13 cellular contexts compared by ENCODE assay signal in the genomic region with DNA sequence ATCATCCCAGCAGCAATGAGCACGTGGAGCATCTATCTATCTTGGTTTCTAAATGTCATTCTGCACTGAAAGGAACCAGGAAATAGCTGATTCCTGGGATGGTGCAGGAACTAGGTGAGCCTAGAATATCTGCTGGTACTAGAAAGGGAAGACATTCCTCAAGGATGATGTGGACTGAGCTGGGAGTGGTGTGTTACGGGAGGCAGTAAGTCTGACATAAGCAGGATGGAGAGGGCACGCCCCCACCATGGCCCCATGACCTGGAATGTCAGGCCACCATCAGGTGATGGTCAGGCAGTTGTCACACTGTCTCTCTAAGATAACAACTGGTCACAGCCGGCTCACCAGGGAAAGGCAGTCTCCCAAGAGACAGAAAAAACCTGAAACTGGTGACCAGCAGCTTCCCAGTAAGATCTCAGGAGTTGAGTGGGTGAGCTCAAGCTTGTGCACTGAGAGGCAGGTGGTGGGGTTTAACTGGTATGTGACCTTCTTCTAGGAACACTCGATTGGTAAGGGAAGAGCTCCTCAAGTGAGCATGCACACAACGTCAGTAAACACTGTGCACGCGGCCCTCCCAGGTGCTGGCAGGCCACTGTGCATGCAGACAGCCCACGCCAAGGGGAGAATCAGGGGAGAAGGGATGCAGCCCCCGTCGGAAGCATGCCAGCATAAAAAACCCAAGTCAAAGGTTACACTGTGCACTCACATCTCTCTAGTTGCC.
DNase-seq lines count a peak whose midpoint lies in the region; ATAC-seq and TF ChIP-seq lines count a peak whose summit lies in the region.
"Had no signal": no experiment of that assay in that cellular context is flagged by ENCODE, and none has a peak within 500 bp of the region (broad histone marks: within the 10 kb centered on the region; RNA-seq: fewer than 3 reads in every experiment).

No MANE protein-coding gene starts in this region.

- no peak for TF ChIP-seq RAD21 in Ishikawa (IDR thresholded peaks at IDR 0.05; ENCODE audit: low read depth)

- TF ChIP-seq CTCF in Caco-2 (IDR thresholded peaks at IDR 0.05; ENCODE audit: insufficient read depth in 1 of 2, low read depth in 1 of 2, low read length in 1 of 2, severe bottlenecking in 1 of 2, unreplicated experiment in 1 of 2) (no peak), endodermal cell (conservative IDR thresholded peaks at IDR 0.05) (no peak), mucosa of descending colon (IDR thresholded peaks at IDR 0.05) (no peak), right atrium auricular region (IDR thresholded peaks at IDR 0.05) (no peak)

- peaks cover 23% of the 10 kb centered on the region for H3K9me3 Mint-ChIP-seq in Caco-2 (ENCODE audit: unreplicated experiment)
- peaks cover 22% of the 10 kb centered on the region for H3K9me3 Mint-ChIP-seq in endodermal cell

- POLR2A ChIA-PET in Caco-2 (lab: Charles Lee): interaction anchor here (0.6 kb wide), 1 partner anchor 155 kb away, joined by 3 read pairs; no protein-coding TSS in a partner anchor

- no peak for TF ChIP-seq EP300 in Ishikawa (IDR thresholded peaks at IDR 0.05; ENCODE audit: borderline replicate concordance)

- WGBS in endodermal cell (ENCODE audit: insufficient coverage in 1 of 2, insufficient read length in 1 of 2), 2 experiments: 89 to 90% methylated on average over 7 to 11 of the region's 11 CpGs

- H3K27me3 Mint-ChIP-seq in Caco-2 (ENCODE audit: insufficient read depth, unreplicated experiment): no peaks in the 10 kb centered on the region
- H3K27me3 Mint-ChIP-seq in endodermal cell (ENCODE audit: insufficient read depth): no peaks in the 10 kb centered on the region
- no peaks in the 10 kb centered on the region for H3K27me3 Mint-ChIP-seq in T-helper 17 cell

- H3K36me3 ChIP-seq in Caco-2 (ENCODE audit: control insufficient read depth, insufficient read depth, low read length) (no peaks in the 10 kb centered on the region), endodermal cell (ENCODE audit: control insufficient read depth, insufficient read depth, low read length) (no peaks in the 10 kb centered on the region), mucosa of descending colon (ENCODE audit: low read depth) (no peaks in the 10 kb centered on the region), right atrium auricular region (no peaks in the 10 kb centered on the region)
- H3K36me3 ChIP-seq: thoracic aorta had no signal

- CTCF ChIA-PET in Caco-2 (lab: Charles Lee): no interaction called here

- H3K9me3 ChIP-seq in Caco-2 (0 out of 2 replicates have a peak, but pooled peaks cover 5% of the 10 kb centered on the region), endodermal cell (ENCODE audit: control insufficient read depth, low read length) (peaks cover 24% of the 10 kb centered on the region), mucosa of descending colon (no peaks in the 10 kb centered on the region), right atrium auricular region (no peaks in the 10 kb centered on the region), T-helper 17 cell (ENCODE audit: control insufficient read depth, low read length, poor library complexity, severe bottlenecking) (no peaks in the 10 kb centered on the region)
- H3K9me3 ChIP-seq: thoracic aorta had no signal

- H3K27ac ChIP-seq in endodermal cell (ENCODE audit: low read depth, low read length) (no peak overlapping the region), right atrium auricular region (no peak overlapping the region)
- H3K27ac ChIP-seq: HL-60, thoracic aorta had no signal

- H3K27ac Mint-ChIP-seq in Caco-2 (ENCODE audit: unreplicated experiment): no peak overlapping the region
- H3K27ac Mint-ChIP-seq in endodermal cell: no peak overlapping the region
- no peak overlapping the region for H3K27ac Mint-ChIP-seq in T-helper 17 cell
- H3K27ac Mint-ChIP-seq: activated T-helper 1 cell treated with anti-CD3 and anti-CD28 coated beads, Interleukin-12 subunit alpha, Interleukin-12 subunit beta, Interleukin-2, Interleukin-4 antibody, amounts not matched to agents 30 ng/mL and 10 ng/mL and 1 ng/mL, durations not matched to agents 14 hours and 24 hours and 36 hours had no signal

- H3K4me1 ChIP-seq in Caco-2 (peaks cover 20% of the 10 kb centered on the region), endodermal cell (ENCODE audit: control insufficient read depth, insufficient read depth, low read length) (no peaks in the 10 kb centered on the region), mucosa of descending colon (ENCODE audit: low read depth) (peaks cover 5% of the 10 kb centered on the region), right atrium auricular region (no peaks in the 10 kb centered on the region)

- DNase-seq in Caco-2: peak; percentile 77 to 89
- peak; percentile 64 for DNase-seq in endodermal cell
- DNase-seq in mucosa of descending colon: peak; percentile 45 to 71 (median 54)
- no peak for DNase-seq in COLO668 (lab: John Stamatoyannopoulos, UW; ENCODE audit: unreplicated experiment)
- DNase-seq in right atrium auricular region (ENCODE audit: low spot score): no peak
- no peak for DNase-seq in activated gamma-delta T cell treated with Interleukin-2 at 50 U/mL for 16 hours
- DNase-seq in T-helper 17 cell: no peak
- DNase-seq: H9, NCI-H2227 treated with DMSO at 0.1 percent for 48 hours had no signal

- no peak overlapping the region for H3K4me3 Mint-ChIP-seq in Caco-2 (ENCODE audit: unreplicated experiment)
- no peak overlapping the region for H3K4me3 Mint-ChIP-seq in endodermal cell
- no peak overlapping the region for H3K4me3 Mint-ChIP-seq in T-helper 17 cell
- H3K4me3 Mint-ChIP-seq: activated T-helper 1 cell treated with anti-CD3 and anti-CD28 coated beads, Interleukin-12 subunit alpha, Interleukin-12 subunit beta, Interleukin-2, Interleukin-4 antibody, amounts not matched to agents 30 ng/mL and 10 ng/mL and 1 ng/mL, durations not matched to agents 14 hours and 24 hours and 36 hours; H9 had no signal

- no peak overlapping the region for H3K9ac ChIP-seq in endodermal cell (ENCODE audit: extremely low read depth, low read length, poor library complexity, severe bottlenecking)

- TSS peak; percentile 85 for BruUV-seq in Caco-2 (replicated peaks; lab: Mats Ljungman, UMichigan)

- no peaks in the 10 kb centered on the region for H3K36me3 Mint-ChIP-seq in Caco-2 (ENCODE audit: insufficient read depth, unreplicated experiment)
- H3K36me3 Mint-ChIP-seq in endodermal cell (ENCODE audit: low read depth): peaks cover under 1% of the 10 kb centered on the region
- H3K36me3 Mint-ChIP-seq in T-helper 17 cell (ENCODE audit: low read depth): no peaks in the 10 kb centered on the region

- H3K27me3 ChIP-seq in Caco-2 (replicated peaks; ENCODE audit: control insufficient read depth, insufficient read depth, low read length): no peaks in the 10 kb centered on the region
- no peaks in the 10 kb centered on the region for H3K27me3 ChIP-seq in endodermal cell (ENCODE audit: control insufficient read depth, insufficient read depth, low read length, poor library complexity, severe bottlenecking)
- no peaks in the 10 kb centered on the region for H3K27me3 ChIP-seq in right atrium auricular region

- H3K4me3 ChIP-seq in Caco-2 (ENCODE audit: low read depth, low read length): no peak overlapping the region
- no peak overlapping the region for H3K4me3 ChIP-seq in endodermal cell (ENCODE audit: low read length)
- H3K4me3 ChIP-seq in mucosa of descending colon: no peak overlapping the region
- no peak overlapping the region for H3K4me3 ChIP-seq in right atrium auricular region
- H3K4me3 ChIP-seq: thoracic aorta had no signal

- intact Hi-C loops in Caco-2 (cut with micrococcal nuclease; ENCODE audit: unreplicated experiment): no loop called here
- intact Hi-C loops in mucosa of descending colon (cut with DNase I, micrococcal nuclease): no loop called here

- ATAC-seq in mucosa of descending colon: peak; percentile 81
- ATAC-seq in T-helper 17 cell: no peak

- H3K4me1 Mint-ChIP-seq in Caco-2 (ENCODE audit: low read depth, unreplicated experiment): peaks cover 32% of the 10 kb centered on the region
- H3K4me1 Mint-ChIP-seq in endodermal cell: peaks cover 5% of the 10 kb centered on the region
- peaks cover 15% of the 10 kb centered on the region for H3K4me1 Mint-ChIP-seq in T-helper 17 cell

TF ChIP-seq in Ishikawa, 13 proteins besides CTCF, POLR2A, EP300 and RAD21:
- no peak for TF ChIP-seq CEBPB (IDR thresholded peaks at IDR 0.05)
- no peak for TF ChIP-seq ZBTB7A (IDR thresholded peaks at IDR 0.05; ENCODE audit: low read depth)
- peak; percentile 35; the same call in 1 of the 2 replicates for TF ChIP-seq TEAD4 (IDR thresholded peaks at IDR 0.05)
- no peak for TF ChIP-seq YY1 (IDR thresholded peaks at IDR 0.05; ENCODE audit: low read depth)

Comparison
In these comparisons a context has a peak if more than half of its experiments do, and no peak if none do; other contexts are left out.
1. DNase-seq: peak in Caco-2 (2 of 2), endodermal cell (single experiment) and mucosa of descending colon (3 of 3); none in COLO668 (single experiment), right atrium auricular region (single experiment), activated gamma-delta T cell treated with Interleukin-2 at 50 U/mL for 16 hours (single experiment) and T-helper 17 cell (0 of 3).